ENCODE assay signal across 8 cellular contexts in the genomic region with DNA sequence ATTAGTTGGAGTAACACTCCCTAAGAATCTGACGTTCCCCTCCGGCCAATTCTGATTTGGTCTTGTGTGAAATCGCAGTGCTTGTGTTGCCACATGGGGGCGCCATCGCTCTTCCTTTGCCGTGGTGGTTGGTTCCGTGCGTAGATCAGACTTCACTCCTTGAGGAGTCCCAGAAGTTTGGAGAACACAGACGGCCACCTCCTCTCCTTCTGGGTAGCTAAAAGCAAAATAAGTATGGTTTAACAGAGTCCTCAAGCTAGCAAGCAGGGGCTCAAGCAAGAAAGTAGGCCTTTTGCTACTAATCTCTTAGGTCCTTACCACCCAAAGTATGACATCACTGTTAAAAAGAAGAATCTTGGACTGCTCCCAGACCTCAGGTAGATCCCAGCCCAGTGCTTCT. TPM values are rescaled to one million over a fixed set of nuclear protein-coding genes. Genes with fewer than 3 reads are reported as not detected.
DNase-seq lines count a peak whose midpoint lies in the region; ATAC-seq and TF ChIP-seq lines count a peak whose summit lies in the region.

No MANE protein-coding gene starts in this region.

- no peak overlapping the region for H3K4me3 ChIP-seq in AG04449 (ENCODE audit: low read depth, low read length)
- no peak overlapping the region for H3K4me3 ChIP-seq in upper lobe of right lung

- H3K9me3 ChIP-seq in upper lobe of right lung, result no peaks in the 10 kb centered on the region

- H3K4me1 Mint-ChIP-seq in activated naive CD4-positive, alpha-beta T cell treated with anti-CD3 and anti-CD28 coated beads, Interleukin-2, amount 50 U/mL, for 24 hours, result peaks cover 19% of the 10 kb centered on the region

- ATAC-seq in GM18868 (IDR thresholded peaks at IDR 0.05; ENCODE audit: unreplicated experiment) (peak; percentile 45), upper lobe of right lung (peak; percentile 85)

- peaks cover 9% of the 10 kb centered on the region for H3K4me1 ChIP-seq in upper lobe of right lung

- CTCF ChIA-PET in AG04449 (lab: Yijun Ruan, JAX), result interaction anchor here (0.5 to 7.2 kb wide), 48 partner anchors 9 to 1034 kb away, joined by 3 to 164 read pairs (median 4); no protein-coding TSS in a partner anchor

- H3K27ac ChIP-seq in upper lobe of right lung, result no peak overlapping the region

- no peaks in the 10 kb centered on the region for H3K27me3 ChIP-seq in upper lobe of right lung

- H3K36me3 ChIP-seq in upper lobe of right lung, result no peaks in the 10 kb centered on the region

- DNase-seq in AG04449 (ENCODE audit: low read depth, low spot score) (peak; percentile 17), MV-4-11 (lab: John Stamatoyannopoulos, UW) (peak; percentile 74), SKM-1 treated with dmso at 0.1 percent for 144 hours (lab: John Stamatoyannopoulos, UW; ENCODE audit: unreplicated experiment) (peak; percentile 73), head of caudate nucleus (peak; percentile 76 to 94 (median 88)), pons (ENCODE audit: low spot score) (peak; percentile 80), upper lobe of right lung (peak; percentile 91)

- no peaks in the 10 kb centered on the region for H3K36me3 Mint-ChIP-seq in activated naive CD4-positive, alpha-beta T cell treated with anti-CD3 and anti-CD28 coated beads, Interleukin-2, amount 50 U/mL, for 24 hours

- POLR2A ChIA-PET in AG04449 (lab: Yijun Ruan, JAX), result no interaction called here

- TF ChIP-seq CTCF in AG04449 (IDR thresholded peaks at IDR 0.05; ENCODE audit: insufficient read depth, low read length, missing control alignments), result peak; percentile 91
- TF ChIP-seq CTCF in upper lobe of right lung (IDR thresholded peaks at IDR 0.05), result peak; percentile 89

- intact Hi-C loops in head of caudate nucleus (cut with DNase I) (no loop called here), upper lobe of right lung (cut with DNase I) (no loop called here)

- H3K4me3 Mint-ChIP-seq in activated naive CD4-positive, alpha-beta T cell treated with anti-CD3 and anti-CD28 coated beads, Interleukin-2, amount 50 U/mL, for 24 hours, result peak overlapping the region; percentile 42

- H3K27ac Mint-ChIP-seq in activated naive CD4-positive, alpha-beta T cell treated with anti-CD3 and anti-CD28 coated beads, Interleukin-2, amount 50 U/mL, for 24 hours, result no peak overlapping the region

- no peaks in the 10 kb centered on the region for H3K27me3 Mint-ChIP-seq in activated naive CD4-positive, alpha-beta T cell treated with anti-CD3 and anti-CD28 coated beads, Interleukin-2, amount 50 U/mL, for 24 hours

- no peaks in the 10 kb centered on the region for H3K9me3 Mint-ChIP-seq in activated naive CD4-positive, alpha-beta T cell treated with anti-CD3 and anti-CD28 coated beads, Interleukin-2, amount 50 U/mL, for 24 hours

RNA-seq across cellular contexts. Expression of gene HSPA4, which starts 59.5 kb away (rescaled TPM):
- total RNA-seq in upper lobe of right lung, result 64.1 TPM

Comparison
In these comparisons a context has a peak if more than half of its experiments do, and no peak if none do; other contexts are left out.
1. DNase-seq: peak in every context shown above with its lines; median percentile 91 in upper lobe of right lung; 88 in head of caudate nucleus; 80 in pons; 74 in MV-4-11; 73 in SKM-1 treated with dmso at 0.1 percent for 144 hours; 17 in AG04449.